9 cellular contexts compared by ENCODE assay signal in the genomic region with DNA sequence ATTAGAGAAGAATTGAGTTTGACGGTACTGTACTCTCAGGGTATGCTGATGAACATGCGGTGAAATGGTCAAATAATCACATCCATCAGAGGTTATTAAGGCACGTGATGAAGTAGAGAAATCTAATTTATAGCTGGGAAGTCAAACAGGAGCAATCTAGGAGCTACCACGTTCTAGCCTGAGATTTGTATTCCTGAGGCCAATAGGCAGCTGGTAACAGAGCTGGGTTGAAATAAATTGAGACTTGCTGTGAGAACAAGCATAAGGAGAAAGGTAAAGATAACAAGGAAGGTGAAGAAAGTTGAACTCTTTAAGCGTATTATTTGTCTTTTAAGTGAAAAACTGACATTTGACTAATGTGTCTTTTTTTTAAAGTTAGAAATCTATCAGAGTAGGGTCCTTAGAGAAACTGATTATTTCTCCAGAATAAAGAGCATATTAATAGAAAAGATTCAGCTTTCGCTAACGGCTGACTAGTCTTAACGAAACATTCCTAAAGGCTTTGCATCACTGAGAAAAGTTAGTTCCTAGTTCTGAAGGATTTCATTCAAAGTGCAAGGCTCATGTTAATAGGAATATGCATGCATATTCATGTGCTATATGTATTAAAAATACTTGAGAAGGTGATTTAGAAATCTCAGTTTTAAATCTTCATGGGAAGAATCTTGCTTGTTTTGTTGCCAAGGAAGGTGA. TPM values are rescaled to one million over a fixed set of nuclear protein-coding genes. Genes with fewer than 3 reads are reported as not detected.
DNase-seq lines count a peak whose midpoint lies in the region; ATAC-seq, FAIRE-seq and TF ChIP-seq lines count a peak whose summit lies in the region.
"Had no signal": no experiment of that assay in that cellular context is flagged by ENCODE, and none has a peak within 500 bp of the region (broad histone marks: within the 10 kb centered on the region; RNA-seq: fewer than 3 reads in every experiment).

No MANE protein-coding gene starts in this region.

- no TSS peak for BruUV-seq in HCT116 (replicated peaks; lab: Mats Ljungman, UMichigan)

- H3K4me1 Mint-ChIP-seq in activated T-helper 17 cell treated with anti-CD3 and anti-CD28 coated beads, Interleukin-2, amount 50 U/mL, for 72 hours = peaks cover 23% of the 10 kb centered on the region

- H3K9ac ChIP-seq in HCT116 (ENCODE audit: low read length) = peak overlapping the region; percentile 57
- H3K9ac ChIP-seq in iPS-20b (ENCODE audit: low read depth, low read length) = peak overlapping the region; percentile 68; the same call in 1 of the 2 replicates

- H3K27ac ChIP-seq in HCT116 (ENCODE audit: low read depth, low read length) (no peak overlapping the region), iPS-20b (ENCODE audit: low read length) (no peak overlapping the region), skin epidermis (peak overlapping the region in 20 of 21 experiments; percentile 44 to 99 (median 85))

- peaks cover 48 to 74% of the 10 kb centered on the region in 2 experiments for H3K4me1 ChIP-seq in HCT116 (ENCODE audit: control insufficient read depth in 1 of 2, insufficient read depth in 2 of 2, low read length in 2 of 2)
- peaks cover 30% of the 10 kb centered on the region for H3K4me1 ChIP-seq in iPS-20b (ENCODE audit: insufficient read depth, low read length)

- no peak for TF ChIP-seq POLR2A in HCT116 (IDR thresholded peaks at IDR 0.05; ENCODE audit: borderline replicate concordance, extremely low read depth, insufficient read depth, insufficient read length)

- no peaks in the 10 kb centered on the region for H3K27me3 Mint-ChIP-seq in activated T-helper 17 cell treated with anti-CD3 and anti-CD28 coated beads, Interleukin-2, amount 50 U/mL, for 72 hours

- peak overlapping the region; percentile 90 for H3K27ac Mint-ChIP-seq in activated T-helper 17 cell treated with anti-CD3 and anti-CD28 coated beads, Interleukin-2, amount 50 U/mL, for 72 hours

- intact Hi-C loops in HCT116 (cut with micrococcal nuclease) = no loop called here

- DNase-seq in HCT116 (ENCODE audit: low read depth, low spot score) (no peak), GM03348 (ENCODE audit: low spot score) (no peak), frontal cortex (ENCODE audit: low spot score in 2 of 2) (no peak), GM19239 (ENCODE audit: insufficient read length, low spot score) (no peak)
- DNase-seq: stimulated activated CD4-positive, alpha-beta T cell treated with anti-CD3 and anti-CD28 coated beads, Interleukin-1b, Interleukin-23, amount 100 ng/mL, for 48 hours had no signal

- POLR2A ChIA-PET in HCT116 (lab: Charles Lee) = no interaction called here

- no peaks in the 10 kb centered on the region for H3K9me3 Mint-ChIP-seq in activated T-helper 17 cell treated with anti-CD3 and anti-CD28 coated beads, Interleukin-2, amount 50 U/mL, for 72 hours

- no peaks in the 10 kb centered on the region for H3K79me2 ChIP-seq in HCT116 (ENCODE audit: insufficient read depth, low read length)

- H3K36me3 Mint-ChIP-seq in activated T-helper 17 cell treated with anti-CD3 and anti-CD28 coated beads, Interleukin-2, amount 50 U/mL, for 72 hours (ENCODE audit: low read depth) = no peaks in the 10 kb centered on the region

- CTCF ChIA-PET in HCT116 (lab: Charles Lee) = no interaction called here

- H3K4me3 ChIP-seq in HCT116 (replicated peaks in 1 of 2; ENCODE audit: low read depth in 1 of 2, low read length in 2 of 2) = no peak overlapping the region
- 0 out of 2 replicates have a peak overlapping the region, but pooled peaks have one; percentile 9 for H3K4me3 ChIP-seq in iPS-20b (ENCODE audit: low read length)
- no peak overlapping the region for H3K4me3 ChIP-seq in skin epidermis

- peak overlapping the region; percentile 46 for H3K4me3 Mint-ChIP-seq in activated T-helper 17 cell treated with anti-CD3 and anti-CD28 coated beads, Interleukin-2, amount 50 U/mL, for 72 hours

- ATAC-seq in HCT116 (no peak), HG02642 (IDR thresholded peaks at IDR 0.05; ENCODE audit: poor library complexity, unreplicated experiment) (no peak)
- ATAC-seq in activated T-helper 17 cell treated with anti-CD3 and anti-CD28 coated beads, Interleukin-2, amount 50 U/mL, for 72 hours (replicated peaks) = no peak

- no peak; the same call in 1 of the 2 replicates for TF ChIP-seq RAD21 in HCT116 (IDR thresholded peaks at IDR 0.05; ENCODE audit: low read depth)

- RAD21 ChIA-PET in HCT116 (lab: Charles Lee; ENCODE audit: low non-redundant PET in 1 of 2, low total read pairs in 2 of 2, uncharacterized antibody in 2 of 2, unreplicated experiment in 2 of 2) = no interaction called here

- no peaks in the 10 kb centered on the region for H3K9me3 ChIP-seq in HCT116 (ENCODE audit: control insufficient read depth in 1 of 2, insufficient read depth in 1 of 2, low read depth in 1 of 2, low read length in 2 of 2)
- H3K9me3 ChIP-seq in iPS-20b (ENCODE audit: insufficient read depth, low read depth, low read length) = no peaks in the 10 kb centered on the region

- FAIRE-seq in frontal cortex (lab: Jason Lieb, UNC) (no peak), GM19239 (lab: Jason Lieb, UNC) (no peak)

- H2AFZ ChIP-seq in HCT116 (ENCODE audit: low read depth, low read length, poor library complexity, severe bottlenecking) = peak overlapping the region; percentile 50

- no peak for TF ChIP-seq CTCF in HCT116 (IDR thresholded peaks at IDR 0.05 in 2 of 3, conservative IDR thresholded peaks at IDR 0.05 in 1 of 3; ENCODE audit: borderline replicate concordance in 1 of 3, insufficient read depth in 1 of 3, low read depth in 2 of 3, low read length in 2 of 3)

- H4K20me1 ChIP-seq in HCT116 (ENCODE audit: insufficient read depth) = no peaks in the 10 kb centered on the region

- peak overlapping the region; percentile 66 for H3K4me2 ChIP-seq in HCT116 (ENCODE audit: low read length)

- H3K36me3 ChIP-seq in HCT116 (ENCODE audit: control insufficient read depth in 1 of 2, insufficient read depth in 2 of 2, low read length in 2 of 2) = no peaks in the 10 kb centered on the region
- no peaks in the 10 kb centered on the region for H3K36me3 ChIP-seq in iPS-20b (ENCODE audit: insufficient read depth, low read depth, low read length)

- no peaks in the 10 kb centered on the region for H3K9me2 ChIP-seq in HCT116 (ENCODE audit: insufficient read depth)

- H3K27me3 ChIP-seq in HCT116 (ENCODE audit: insufficient read depth, low read length) = no peaks in the 10 kb centered on the region
- H3K27me3 ChIP-seq in iPS-20b (ENCODE audit: insufficient read depth, low read length) = no peaks in the 10 kb centered on the region

TF ChIP-seq in HCT116, 20 proteins besides CTCF, POLR2A, EP300 and RAD21 (continues in another document):
- TF ChIP-seq EZH2 (IDR thresholded peaks at IDR 0.05) (no peak), TCF7L2 (IDR thresholded peaks at IDR 0.05; ENCODE audit: borderline replicate concordance, extremely low read depth, insufficient read depth, insufficient read length) (no peak), ELF1 (IDR thresholded peaks at IDR 0.05; ENCODE audit: borderline replicate concordance, low read depth) (no peak), SIN3A (IDR thresholded peaks at IDR 0.05; ENCODE audit: low read depth) (no peak; the same call in 1 of the 2 replicates), SRF (IDR thresholded peaks at IDR 0.05; ENCODE audit: low read depth) (no peak), EZH2phosphoT487 (IDR thresholded peaks at IDR 0.05; ENCODE audit: borderline replicate concordance) (no peak), MAX (IDR thresholded peaks at IDR 0.05) (no peak), ZNF274 (IDR thresholded peaks at IDR 0.05; ENCODE audit: low read depth, low read length) (no peak), EGR1 (IDR thresholded peaks at IDR 0.05; ENCODE audit: low read depth) (no peak)
- TF ChIP-seq, protein P1, sequence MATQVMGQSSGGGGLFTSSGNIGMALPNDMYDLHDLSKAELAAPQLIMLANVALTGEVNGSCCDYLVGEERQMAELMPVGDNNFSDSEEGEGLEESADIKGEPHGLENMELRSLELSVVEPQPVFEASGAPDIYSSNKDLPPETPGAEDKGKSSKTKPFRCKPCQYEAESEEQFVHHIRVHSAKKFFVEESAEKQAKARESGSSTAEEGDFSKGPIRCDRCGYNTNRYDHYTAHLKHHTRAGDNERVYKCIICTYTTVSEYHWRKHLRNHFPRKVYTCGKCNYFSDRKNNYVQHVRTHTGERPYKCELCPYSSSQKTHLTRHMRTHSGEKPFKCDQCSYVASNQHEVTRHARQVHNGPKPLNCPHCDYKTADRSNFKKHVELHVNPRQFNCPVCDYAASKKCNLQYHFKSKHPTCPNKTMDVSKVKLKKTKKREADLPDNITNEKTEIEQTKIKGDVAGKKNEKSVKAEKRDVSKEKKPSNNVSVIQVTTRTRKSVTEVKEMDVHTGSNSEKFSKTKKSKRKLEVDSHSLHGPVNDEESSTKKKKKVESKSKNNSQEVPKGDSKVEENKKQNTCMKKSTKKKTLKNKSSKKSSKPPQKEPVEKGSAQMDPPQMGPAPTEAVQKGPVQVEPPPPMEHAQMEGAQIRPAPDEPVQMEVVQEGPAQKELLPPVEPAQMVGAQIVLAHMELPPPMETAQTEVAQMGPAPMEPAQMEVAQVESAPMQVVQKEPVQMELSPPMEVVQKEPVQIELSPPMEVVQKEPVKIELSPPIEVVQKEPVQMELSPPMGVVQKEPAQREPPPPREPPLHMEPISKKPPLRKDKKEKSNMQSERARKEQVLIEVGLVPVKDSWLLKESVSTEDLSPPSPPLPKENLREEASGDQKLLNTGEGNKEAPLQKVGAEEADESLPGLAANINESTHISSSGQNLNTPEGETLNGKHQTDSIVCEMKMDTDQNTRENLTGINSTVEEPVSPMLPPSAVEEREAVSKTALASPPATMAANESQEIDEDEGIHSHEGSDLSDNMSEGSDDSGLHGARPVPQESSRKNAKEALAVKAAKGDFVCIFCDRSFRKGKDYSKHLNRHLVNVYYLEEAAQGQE (IDR thresholded peaks at IDR 0.05; ENCODE audit: low read depth) = no peak

RNA-seq across cellular contexts. Expression of gene WEE1, which starts 5.2 kb away (rescaled TPM):
- total RNA-seq in HCT116 (2021; ENCODE audit: unreplicated experiment) (50.8 TPM), frontal cortex (11.0 TPM)
- 21.3 and 29.3 TPM in 2 replicates for polyA plus RNA-seq in HCT116 (2012)
- 10 to 100 TPM; 46.9 to 51.2 TPM for total RNA-seq in activated T-helper 17 cell treated with anti-CD3 and anti-CD28 coated beads, Interleukin-2, amount 50 U/mL, for 72 hours

Comparison
In these comparisons a context has a peak if more than half of its experiments do, and no peak if none do; other contexts are left out.
1. H3K27ac ChIP-seq: peak in skin epidermis (20 of 21); none in HCT116 (single experiment) and iPS-20b (single experiment).